Comparison of ENCODE assay signal across 8 cellular contexts in genomic region chr20:3408251-3408637, GRCh38. TPM values are rescaled to one million over a fixed set of nuclear protein-coding genes. Genes with fewer than 3 reads are reported as not detected.
DNase-seq lines count a peak whose midpoint lies in the region; ATAC-seq, FAIRE-seq and TF ChIP-seq lines count a peak whose summit lies in the region.

No MANE protein-coding gene starts in this region.

- no peak for DNase-seq in left ventricle myocardium inferior
- no peak for DNase-seq in Right ventricle myocardium superior
- DNase-seq in bronchial epithelial cell (ENCODE audit: low read depth), result no peak
- DNase-seq in mucosa of descending colon, result no peak
- DNase-seq in NCI-H1417 (lab: John Stamatoyannopoulos, UW), result no peak
- DNase-seq in midbrain (lab: John Stamatoyannopoulos, UW), result no peak

- FAIRE-seq in bronchial epithelial cell (lab: Jason Lieb, UNC), result no peak

- H3K27ac ChIP-seq in left ventricle myocardium inferior (replicated peaks), result peak overlapping the region; percentile 93

- intact Hi-C loops in left ventricle myocardium inferior (cut with micrococcal nuclease), result no loop called here
- intact Hi-C loops in Right ventricle myocardium superior (cut with DNase I), result loop anchor here (10.0 kb wide), 2 partner anchors 53 to 67 kb away; partner anchors contain the start of gene ATRN
- intact Hi-C loops in mucosa of descending colon (cut with DNase I, micrococcal nuclease), result no loop called here

- H3K36me3 ChIP-seq in left ventricle myocardium inferior (no peaks in the 10 kb centered on the region), bronchial epithelial cell (ENCODE audit: control insufficient read depth, insufficient read depth, low read length) (no peaks in the 10 kb centered on the region), mucosa of descending colon (ENCODE audit: low read depth) (no peaks in the 10 kb centered on the region)

- H3K4me1 ChIP-seq in left ventricle myocardium inferior (peaks cover 39% of the 10 kb centered on the region), mucosa of descending colon (ENCODE audit: low read depth) (peaks cover 5% of the 10 kb centered on the region)

- H3K9me3 ChIP-seq in left ventricle myocardium inferior (replicated peaks) (no peaks in the 10 kb centered on the region), mucosa of descending colon (no peaks in the 10 kb centered on the region)

- H3K4me3 ChIP-seq in left ventricle myocardium inferior (peak overlapping the region; percentile 78), bronchial epithelial cell (ENCODE audit: low read depth, low read length) (peak overlapping the region; percentile 57), mucosa of descending colon (peak overlapping the region; percentile 31)

- TF ChIP-seq POLR2A in GM18505 (IDR thresholded peaks at IDR 0.05; ENCODE audit: borderline replicate concordance, extremely low read depth, insufficient read depth, insufficient read length), result no peak

- no peaks in the 10 kb centered on the region for H3K27me3 ChIP-seq in left ventricle myocardium inferior (ENCODE audit: low read depth)
- no peaks in the 10 kb centered on the region for H3K27me3 ChIP-seq in bronchial epithelial cell (ENCODE audit: control insufficient read depth, insufficient read depth, low read length)

- ATAC-seq in Right ventricle myocardium superior (ENCODE audit: poor library complexity) (no peak), mucosa of descending colon (no peak), GM19351 (IDR thresholded peaks at IDR 0.05; ENCODE audit: unreplicated experiment) (no peak), GM18505 (IDR thresholded peaks at IDR 0.05; ENCODE audit: unreplicated experiment) (no peak)

- TF ChIP-seq CTCF in left ventricle myocardium inferior (IDR thresholded peaks at IDR 0.05; ENCODE audit: borderline replicate concordance) (no peak), bronchial epithelial cell (IDR thresholded peaks at IDR 0.05; ENCODE audit: insufficient read depth, low read length, severe bottlenecking) (no peak), mucosa of descending colon (IDR thresholded peaks at IDR 0.05) (no peak)

RNA-seq across cellular contexts. Expression of gene DNAAF9, which starts 0.8 kb away (rescaled TPM):
- 26.2 TPM for total RNA-seq in left ventricle myocardium inferior
- total RNA-seq in Right ventricle myocardium superior, result 20.4 TPM
- 5.5 and 6.7 TPM in 2 replicates for total RNA-seq in bronchial epithelial cell
- total RNA-seq in mucosa of descending colon, result 10 to 100 TPM in 1 of 3 donors, 1 to 10 TPM in 2; 1.9 to 25.4 (median 3.9) TPM
